Comparison of ENCODE assay signal across 30 cellular contexts in genomic region chr11:76776472-76776871, GRCh38. TPM values are rescaled to one million over a fixed set of nuclear protein-coding genes. Genes with fewer than 3 reads are reported as not detected.
"Had no signal": no experiment of that assay in that cellular context is flagged by ENCODE, and none has a peak within 500 bp of the region (broad histone marks: within the 10 kb centered on the region; RNA-seq: fewer than 3 reads in every experiment).

No MANE protein-coding gene starts in this region.

- H3K36me3 ChIP-seq: adrenal gland, breast epithelium, MG63 had no signal

- H3K27me3 ChIP-seq: adrenal gland, body of pancreas, breast epithelium, MG63 had no signal

- H3K4me3 ChIP-seq: adrenal gland, body of pancreas, breast epithelium, MG63 had no signal

- H3K4me3 Mint-ChIP-seq: activated B cell treated with CpG ODN at 0.5 μM for 24 hours; activated CD4-positive, alpha-beta memory T cell treated with anti-CD3 and anti-CD28 coated beads for 36 hours; activated naive CD4-positive, alpha-beta T cell treated with anti-CD3 and anti-CD28 coated beads for 36 hours; activated T-cell treated with anti-CD3 and anti-CD28 coated beads, Interleukin-2, amount 50 U/mL, for 4 hours; activated T-helper 1 cell treated with anti-CD3 and anti-CD28 coated beads, Interleukin-12 subunit alpha, Interleukin-12 subunit beta, Interleukin-2, Interleukin-4 antibody, amounts not matched to agents 30 ng/mL and 10 ng/mL and 1 ng/mL, durations not matched to agents 14 hours and 24 hours and 36 hours had no signal

- H3K27ac ChIP-seq: adrenal gland, body of pancreas, breast epithelium had no signal

- ATAC-seq: activated naive CD4-positive, alpha-beta T cell treated with anti-CD3 and anti-CD28 coated beads, Interleukin-2, amount 50 U/mL, for 72 hours; activated T-cell treated with anti-CD3 and anti-CD28 coated beads, Interleukin-2, amount 50 U/mL, for 4 hours; body of pancreas had no signal

- H3K27ac Mint-ChIP-seq: activated B cell treated with CpG ODN at 0.5 μM for 24 hours; activated CD4-positive, alpha-beta memory T cell treated with anti-CD3 and anti-CD28 coated beads for 36 hours; activated naive CD4-positive, alpha-beta T cell treated with anti-CD3 and anti-CD28 coated beads for 36 hours; activated naive CD4-positive, alpha-beta T cell treated with anti-CD3 and anti-CD28 coated beads, Interleukin-2, amount 50 U/mL, for 72 hours; activated T-helper 1 cell treated with anti-CD3 and anti-CD28 coated beads, Interleukin-12 subunit alpha, Interleukin-12 subunit beta, Interleukin-2, Interleukin-4 antibody, amounts not matched to agents 30 ng/mL and 10 ng/mL and 1 ng/mL, durations not matched to agents 14 hours and 24 hours and 36 hours had no signal

- DNase-seq: activated B cell treated with CpG ODN at 0.5 μM for 24 hours; activated CD4-positive, alpha-beta memory T cell treated with anti-CD3 and anti-CD28 coated beads for 36 hours; activated CD4-positive, alpha-beta T cell treated with anti-CD3 and anti-CD28 coated beads for 4 hours; activated CD4-positive, alpha-beta T cell treated with anti-CD3 and anti-CD28 coated beads, Interleukin-2, amount 50 U/mL, for 1 hour; activated CD4-positive, CD25-positive, alpha-beta regulatory T cell treated with anti-CD3 and anti-CD28 coated beads, Interleukin-2, amount 50 U/mL, for 72 hours; activated CD8-positive, alpha-beta memory T cell treated with anti-CD3 and anti-CD28 coated beads, Interleukin-2, amount 50 U/mL, for 4 hours; activated gamma-delta T cell treated with Interleukin-2 at 50 U/mL for 16 hours; activated naive CD4-positive, alpha-beta T cell treated with anti-CD3 and anti-CD28 coated beads for 36 hours; activated T-cell treated with anti-CD3 and anti-CD28 coated beads for 4 hours; activated T-cell treated with anti-CD3 and anti-CD28 coated beads, Interleukin-2, amount 50 U/mL, for 4 hours; adrenal gland; body of pancreas; Kasumi-1; MG63; NCI-H1048; NCI-H1105 treated with DMSO at 0.1 percent for 48 hours; NCI-H1436 treated with DMSO at 0.1 percent for 48 hours; NCI-H1694 treated with DMSO at 0.1 percent for 48 hours; NCI-H2029 treated with DMSO at 0.1 percent for 48 hours; NCI-H2107; NCI-H2171; NCI-H510A; NCI-H526; NK-92 treated with Interleukin-12 subunit alpha and Interleukin-12 subunit beta, amount 100 ng/mL, for 24 hours; Right ventricle myocardium superior; SW 1271; T1000 had no signal

- H3K4me1 Mint-ChIP-seq: activated B cell treated with CpG ODN at 0.5 μM for 24 hours had no signal

RNA-seq across cellular contexts. Expression of gene TSKU, which starts 6.7 kb away (rescaled TPM):
- total RNA-seq: activated B cell treated with CpG ODN at 0.5 μM for 24 hours had no signal
